Comparison of ENCODE assay signal across 18 cellular contexts in the genomic region with DNA sequence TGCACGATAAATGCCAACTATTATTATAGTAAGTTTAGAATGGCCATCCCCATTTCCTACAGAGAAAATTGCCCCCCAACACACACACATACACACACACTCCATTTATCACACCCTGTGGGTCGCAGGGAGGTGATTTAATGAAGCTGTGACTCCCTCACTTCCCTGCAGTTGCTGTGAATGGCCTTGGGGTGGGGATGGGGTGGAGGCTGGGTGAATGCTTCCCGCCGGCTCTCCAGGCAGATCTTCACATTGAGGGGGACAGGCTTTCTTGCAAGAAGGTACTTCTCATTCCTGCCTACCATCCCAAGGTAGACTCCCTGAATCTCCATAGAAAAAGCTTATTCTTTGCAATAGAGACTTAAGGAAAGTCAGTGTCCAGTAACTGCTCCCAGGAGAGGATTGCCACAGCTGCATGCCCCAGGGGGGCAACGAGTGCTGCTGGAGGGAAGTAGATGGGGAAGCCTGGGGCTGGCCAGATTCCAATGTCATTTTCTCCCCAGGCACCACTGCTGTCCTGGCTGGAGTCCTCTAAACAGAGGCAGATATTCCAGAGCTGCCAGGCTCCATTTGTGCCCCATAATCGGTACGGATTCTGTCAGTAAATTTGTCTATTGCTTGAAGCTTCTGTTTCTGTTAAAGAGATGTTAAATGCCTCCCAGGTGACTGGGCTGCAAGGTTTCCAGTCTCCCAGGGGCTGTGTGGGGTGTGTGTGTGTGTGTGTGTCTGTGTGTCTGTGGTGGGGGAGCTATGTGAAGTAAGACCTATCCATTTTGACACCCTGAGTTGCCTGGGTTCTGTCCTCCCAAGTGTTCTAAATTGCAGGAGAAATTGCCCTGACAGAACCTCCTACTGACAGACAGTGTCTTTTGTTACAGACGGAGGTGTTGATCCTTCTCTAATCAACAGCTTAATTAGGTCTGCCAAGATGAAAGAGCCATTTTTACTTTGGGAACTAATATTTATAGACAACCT.
DNase-seq lines count a peak whose midpoint lies in the region; ATAC-seq, FAIRE-seq and TF ChIP-seq lines count a peak whose summit lies in the region.
"Had no signal": no experiment of that assay in that cellular context is flagged by ENCODE, and none has a peak within 500 bp of the region (broad histone marks: within the 10 kb centered on the region; RNA-seq: fewer than 3 reads in every experiment).

No MANE protein-coding gene starts in this region.

- intact Hi-C loops in vagina (cut with DNase I) = no loop called here

- peak; percentile 48 for DNase-seq in SK-N-SH
- peak; percentile 57 for DNase-seq in NCI-H345 treated with DMSO at 0.1 percent for 48 hours (lab: John Stamatoyannopoulos, UW; ENCODE audit: unreplicated experiment)
- DNase-seq in H1 (ENCODE audit: low read depth in 1 of 2, low spot score in 2 of 2) = peak in 1 of 2 experiments; percentile 40
- peak; percentile 47 to 55 for DNase-seq in vagina (ENCODE audit: extremely low spot score in 2 of 2)
- DNase-seq in activated CD4-positive, alpha-beta T cell treated with anti-CD3 and anti-CD28 coated beads for 4 hours = no peak
- DNase-seq in GM13977 (ENCODE audit: low spot score) = no peak
- no peak for DNase-seq in activated CD4-positive, alpha-beta T cell treated with anti-CD3 and anti-CD28 coated beads, Interleukin-2, amount 50 U/mL, for 4 hours
- DNase-seq: activated T-cell treated with anti-CD3 and anti-CD28 coated beads, Interleukin-2, amount 50 U/mL, for 48 hours; NCI-H1694; NCI-H524 treated with DMSO at 0.1 percent for 48 hours; retina; stimulated activated CD4-positive, alpha-beta T cell treated with anti-CD3 and anti-CD28 coated beads, Interleukin-12 subunit alpha, Interleukin-12 subunit beta, amount 100 ng/mL, for 4 hours; stimulated activated CD8-positive, alpha-beta memory T cell treated with anti-CD3 and anti-CD28 coated beads, Interleukin-4, amount 100 ng/mL, for 48 hours; WERI-Rb-1 had no signal

- no peak overlapping the region for H3K18ac ChIP-seq in H1 (ENCODE audit: extremely low read depth, low read length)

- H3K27ac ChIP-seq in SK-N-SH (ENCODE audit: low read depth in 2 of 2, low read length in 1 of 2) = no peak overlapping the region
- H3K27ac ChIP-seq in H1 (ENCODE audit: low read depth, low read length) = no peak overlapping the region
- H3K27ac ChIP-seq in vagina = no peak overlapping the region
- H3K27ac ChIP-seq: A549, WERI-Rb-1 had no signal

- 59% methylated on average over 8 of the region's 8 CpGs for WGBS in SK-N-SH (ENCODE audit: low lambda C conversion rate)
- WGBS in H1 (ENCODE audit: extremely low coverage in 1 of 2, insufficient coverage in 1 of 2, insufficient read length in 1 of 2, insufficient replicate concordance in 2 of 2, low coverage in 1 of 2, low lambda C conversion rate in 2 of 2, missing lambda C conversion rate in 1 of 2), 2 experiments = 82% methylated on average over 8 of the region's 8 CpGs; no CpG with 5 or more reads in 1 of the 2 experiments

- no peaks in the 10 kb centered on the region for H3K36me3 ChIP-seq in SK-N-SH (replicated peaks in 1 of 2; ENCODE audit: control insufficient read depth in 1 of 2, insufficient read depth in 2 of 2, low read length in 1 of 2)
- H3K36me3 ChIP-seq in H1 (ENCODE audit: control insufficient read depth in 2 of 4, insufficient read depth in 4 of 4, low read length in 3 of 4) = no peaks in the 10 kb centered on the region
- H3K36me3 ChIP-seq in vagina = no peaks in the 10 kb centered on the region
- H3K36me3 ChIP-seq: WERI-Rb-1 had no signal

- H4K20me1 ChIP-seq in SK-N-SH (ENCODE audit: insufficient read depth) (no peaks in the 10 kb centered on the region), H1 (replicated peaks in 1 of 2; ENCODE audit: control insufficient read depth in 1 of 2, insufficient read depth in 2 of 2, low read length in 2 of 2) (no peaks in the 10 kb centered on the region)

- H2BK5ac ChIP-seq in H1 (ENCODE audit: low read depth, low read length) = no peak overlapping the region

- TF ChIP-seq POLR2A in H1 (IDR thresholded peaks at IDR 0.05; ENCODE audit: control extremely low read depth in 1 of 2, low read depth in 2 of 2, low read length in 2 of 2) (no peak), vagina (IDR thresholded peaks at IDR 0.05) (no peak)

- CTCF ChIA-PET in SK-N-SH (lab: Yijun Ruan, JAX) (interaction anchor here (0.6 to 3.7 kb wide), 6 partner anchors 15 to 934 kb away, joined by 3 to 15 read pairs (median 4); no protein-coding TSS in a partner anchor), H1 (lab: Charles Lee; ENCODE audit: partially characterized antibody) (interaction anchor here (0.6 to 1.9 kb wide), 9 partner anchors 10 to 364 kb away, joined by 3 to 7 read pairs (median 3); no protein-coding TSS in a partner anchor)

- H2BK120ac ChIP-seq in H1 (replicated peaks; ENCODE audit: low read depth, low read length) = no peak overlapping the region

- no peak for ATAC-seq in SK-N-SH treated with all-trans-retinoic acid at 6 μM for 48 hours
- ATAC-seq: activated naive CD4-positive, alpha-beta T cell treated with anti-CD3 and anti-CD28 coated beads, Interleukin-2, amount 50 U/mL, for 72 hours had no signal

- H3F3A ChIP-seq in SK-N-SH (replicated peaks; ENCODE audit: insufficient read depth) = no peaks in the 10 kb centered on the region

- H3K9me3 ChIP-seq in SK-N-SH = no peaks in the 10 kb centered on the region
- no peaks in the 10 kb centered on the region for H3K9me3 ChIP-seq in H1 (ENCODE audit: insufficient read depth in 2 of 2, low read depth in 1 of 2, low read length in 1 of 2)
- H3K9me3 ChIP-seq in vagina = no peaks in the 10 kb centered on the region
- H3K9me3 ChIP-seq: A549 had no signal

- H3K14ac ChIP-seq in H1 (ENCODE audit: insufficient read length) = no peak overlapping the region

- H2BK12ac ChIP-seq in H1 (ENCODE audit: low read depth, low read length) = no peak overlapping the region

- H3K4me3 ChIP-seq in SK-N-SH (ENCODE audit: low read depth in 2 of 2, low read length in 1 of 2) (no peak overlapping the region), H1 (ENCODE audit: extremely low read depth in 1 of 4, insufficient read depth in 2 of 4, low read depth in 3 of 4, low read length in 4 of 4) (no peak overlapping the region), vagina (no peak overlapping the region)
- H3K4me3 ChIP-seq: A549 had no signal

- H3K4ac ChIP-seq in H1 (replicated peaks; ENCODE audit: insufficient read length, low read depth, low read length) = no peak overlapping the region

- no peak overlapping the region for H2BK20ac ChIP-seq in H1 (ENCODE audit: low read length)

- no peak overlapping the region for H3K23ac ChIP-seq in H1 (ENCODE audit: insufficient read length)

- POLR2A ChIA-PET in SK-N-SH (lab: Yijun Ruan, JAX) (interaction anchor here (0.6 kb wide), 1 partner anchor 15 kb away, joined by 3 read pairs; no protein-coding TSS in a partner anchor), H1 (lab: Charles Lee; ENCODE audit: partially characterized antibody) (no interaction called here)

- no peak overlapping the region for H3K56ac ChIP-seq in H1 (replicated peaks; ENCODE audit: insufficient read length, low read depth, low read length)

- FAIRE-seq in H1 (lab: Jason Lieb, UNC) = no peak
- FAIRE-seq: A549, HTR-8/SVneo had no signal

- H2AFZ ChIP-seq in SK-N-SH (ENCODE audit: low read depth) (no peak overlapping the region), H1 (ENCODE audit: low read length) (no peak overlapping the region; the same call in 1 of the 2 replicates)

- in situ Hi-C loops in GM13977 (cut with MboI; ENCODE audit: low pct_unique_long_range_greater_than_20kb, low sequenced_read_pairs, unreplicated experiment) = no loop called here

- H2BK15ac ChIP-seq in H1 (ENCODE audit: low read length) = no peak overlapping the region

- TF ChIP-seq CTCF in SK-N-SH (IDR thresholded peaks at IDR 0.05) (no peak), H1 (IDR thresholded peaks at IDR 0.05; ENCODE audit: control extremely low read depth in 1 of 3, insufficient read depth in 1 of 3, low read depth in 1 of 3, low read length in 3 of 3) (peak in 1 of 3 experiments; percentile 11; a peak in 1 of 4 replicates), vagina (IDR thresholded peaks at IDR 0.05) (no peak), GM13977 (IDR thresholded peaks at IDR 0.05; ENCODE audit: extremely low read depth, insufficient read depth, missing control alignments) (no peak)

- TF ChIP-seq RAD21 in SK-N-SH (IDR thresholded peaks at IDR 0.05; ENCODE audit: low read length) (no peak), H1 (IDR thresholded peaks at IDR 0.05 in 1 of 2, conservative IDR thresholded peaks at IDR 0.05 in 1 of 2; ENCODE audit: low read depth in 2 of 2, low read length in 2 of 2) (peak; percentile 18 to 43; a peak in 2 of 4 replicates)

- TF ChIP-seq EP300 in SK-N-SH (IDR thresholded peaks at IDR 0.05; ENCODE audit: borderline replicate concordance in 1 of 2, low read depth in 1 of 2, low read length in 1 of 2) = peak in 1 of 2 experiments; percentile 8; a peak in 1 of 4 replicates
- TF ChIP-seq EP300 in H1 (IDR thresholded peaks at IDR 0.05; ENCODE audit: borderline replicate concordance in 1 of 2, low read depth in 2 of 2, low read length in 2 of 2) = no peak

- H3K27me3 ChIP-seq in SK-N-SH (ENCODE audit: insufficient read depth) = no peaks in the 10 kb centered on the region
- no peaks in the 10 kb centered on the region; a peak in 1 of 7 replicates for H3K27me3 ChIP-seq in H1 (replicated peaks in 1 of 4; ENCODE audit: control insufficient read depth in 3 of 4, extremely low read depth in 1 of 4, insufficient read depth in 3 of 4, low read length in 3 of 4)
- no peaks in the 10 kb centered on the region for H3K27me3 ChIP-seq in vagina

- no peak overlapping the region for H4K5ac ChIP-seq in H1 (ENCODE audit: insufficient read length, low read depth, low read length)

- H3K4me1 ChIP-seq in SK-N-SH (ENCODE audit: control insufficient read depth in 1 of 2, insufficient read depth in 2 of 2, low read depth in 1 of 2, low read length in 1 of 2) = peaks cover 0 to 10% of the 10 kb centered on the region in 2 experiments; a peak in 1 of 4 replicates
- peaks cover 0 to 8% (median 2%) of the 10 kb centered on the region in 4 experiments; a peak in 3 of 7 replicates for H3K4me1 ChIP-seq in H1 (replicated peaks in 1 of 4; ENCODE audit: control insufficient read depth in 3 of 4, insufficient read depth in 4 of 4, low read length in 3 of 4)
- no peaks in the 10 kb centered on the region for H3K4me1 ChIP-seq in vagina
- H3K4me1 ChIP-seq: A549 had no signal

- H4K8ac ChIP-seq in H1 (ENCODE audit: extremely low read depth, insufficient read depth, low read length) = no peak overlapping the region

- no peaks in the 10 kb centered on the region for H3K23me2 ChIP-seq in H1 (ENCODE audit: low read depth, low read length)

- H3K9ac ChIP-seq in SK-N-SH = no peak overlapping the region
- no peak overlapping the region for H3K9ac ChIP-seq in H1 (replicated peaks in 1 of 4; ENCODE audit: extremely low read depth in 1 of 4, low read depth in 3 of 4, low read length in 3 of 4)

- no peaks in the 10 kb centered on the region for H3K9me2 ChIP-seq in SK-N-SH

- H4K91ac ChIP-seq in H1 (replicated peaks; ENCODE audit: insufficient read length, low read length) = no peak overlapping the region

- no peak overlapping the region for H2AK5ac ChIP-seq in H1 (ENCODE audit: low read depth, low read length)

- H3K4me2 ChIP-seq in SK-N-SH (no peak overlapping the region), H1 (ENCODE audit: insufficient read depth in 1 of 2, low read depth in 2 of 2, low read length in 2 of 2) (no peak overlapping the region)
- H3K4me2 ChIP-seq: A549 had no signal

- no peaks in the 10 kb centered on the region for H3K79me2 ChIP-seq in SK-N-SH (ENCODE audit: insufficient read depth)
- H3K79me2 ChIP-seq in H1 (ENCODE audit: control insufficient read depth in 1 of 2, insufficient read depth in 2 of 2, low read length in 2 of 2) = no peaks in the 10 kb centered on the region

- no peaks in the 10 kb centered on the region for H3K79me1 ChIP-seq in H1 (ENCODE audit: low read depth, low read length)

Comparison
In these comparisons a context has a peak if more than half of its experiments do, and no peak if none do; other contexts are left out.
1. DNase-seq: peak in SK-N-SH (single experiment), NCI-H345 treated with DMSO at 0.1 percent for 48 hours (single experiment) and vagina (2 of 2); none in activated CD4-positive, alpha-beta T cell treated with anti-CD3 and anti-CD28 coated beads for 4 hours (0 of 2), GM13977 (single experiment) and activated CD4-positive, alpha-beta T cell treated with anti-CD3 and anti-CD28 coated beads, Interleukin-2, amount 50 U/mL, for 4 hours (0 of 2).
2. Of the 17 proteins assayed by ChIP-seq in both H1 and SK-N-SH: peak only in H1: RAD21; only in SK-N-SH: none; in both: none; in neither: 14; mixed calls (peak in some experiments, not most) for 2.